6 cellular contexts compared by ENCODE assay signal in the genomic region with DNA sequence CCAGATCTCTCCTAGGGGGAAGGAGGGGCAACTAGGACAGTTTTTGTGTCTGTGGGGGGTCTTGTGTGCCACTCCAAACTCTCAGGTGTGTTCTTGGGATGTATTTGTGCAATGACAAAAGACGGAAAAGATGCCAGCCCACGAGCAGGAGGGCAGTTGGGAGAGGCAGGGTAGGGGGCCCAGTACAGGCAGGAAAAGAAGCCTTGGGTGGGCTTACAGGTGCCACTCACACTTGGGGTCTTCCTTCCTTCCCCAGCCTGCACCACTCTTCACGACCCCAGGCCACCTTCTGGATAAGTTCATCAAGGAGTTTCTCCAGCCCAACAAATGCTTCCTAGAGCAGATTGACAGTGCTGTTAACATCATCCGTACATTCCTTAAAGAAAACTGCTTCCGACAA. TPM values are rescaled to one million over a fixed set of nuclear protein-coding genes. Genes with fewer than 3 reads are reported as not detected.
"Had no signal": no experiment of that assay in that cellular context is flagged by ENCODE, and none has a peak within 500 bp of the region (broad histone marks: within the 10 kb centered on the region; RNA-seq: fewer than 3 reads in every experiment).

No MANE protein-coding gene starts in this region.

- H3K4me3 Mint-ChIP-seq: GM23338, HFFc6 had no signal

- ATAC-seq: GM23338 had no signal

- H3K4me1 ChIP-seq: HAP-1 had no signal

- H3K27ac Mint-ChIP-seq: GM23338, HFFc6 had no signal

- H3K9me3 ChIP-seq: HAP-1 had no signal

- H3K4me1 Mint-ChIP-seq: GM23338 had no signal

- H3K4me2 ChIP-seq: GM23338 had no signal

- H3K27ac ChIP-seq: HL-60 had no signal

- H3K9me3 Mint-ChIP-seq: HFFc6 had no signal

- DNase-seq: HFFc6, IMR-90 had no signal

- H2AFZ ChIP-seq: GM23338 had no signal

RNA-seq across cellular contexts. Expression of a gene that starts 24.4 kb away (rescaled TPM):
- total RNA-seq: GM23338, H1 had no signal

RNA-seq across cellular contexts. Expression of a gene that starts 53.9 kb away (rescaled TPM):
- total RNA-seq: HFFc6, IMR-90 had no signal
